2 cellular contexts compared by ENCODE assay signal in the genomic region with DNA sequence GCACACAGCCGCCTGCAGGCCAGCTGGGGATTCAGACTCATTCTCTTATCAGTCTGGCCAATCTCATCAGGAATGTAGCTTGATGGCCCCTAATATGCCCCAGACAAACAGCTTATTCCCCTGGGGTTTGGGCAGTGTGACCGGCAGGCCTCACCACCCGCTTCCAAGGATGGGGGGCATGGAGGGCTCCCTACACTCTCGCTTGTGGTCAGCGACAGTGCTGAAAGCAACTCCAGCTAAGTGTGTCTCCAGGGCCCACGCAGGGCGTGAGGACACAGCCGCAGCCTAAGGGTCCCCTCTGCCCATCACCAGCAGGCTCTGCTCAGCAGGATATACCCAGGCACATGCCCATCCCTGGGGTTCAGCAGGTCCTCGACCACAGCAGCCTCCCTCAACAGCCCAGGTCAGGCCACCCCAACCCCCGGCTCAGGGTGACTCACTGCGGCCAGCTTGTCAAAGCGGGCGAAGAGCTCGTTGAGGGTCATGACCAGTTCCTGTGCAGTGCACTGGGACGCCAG.
A peak's percentile ranks its signal among the peaks of the same experiment; 100 is the strongest.
TF ChIP-seq lines count a peak whose summit lies in the region.

No MANE protein-coding gene starts in this region.

TF ChIP-seq in SK-N-SH, 30 proteins besides CTCF, POLR2A, EP300 and RAD21 (continued from another document):
- TF ChIP-seq, protein P1, sequence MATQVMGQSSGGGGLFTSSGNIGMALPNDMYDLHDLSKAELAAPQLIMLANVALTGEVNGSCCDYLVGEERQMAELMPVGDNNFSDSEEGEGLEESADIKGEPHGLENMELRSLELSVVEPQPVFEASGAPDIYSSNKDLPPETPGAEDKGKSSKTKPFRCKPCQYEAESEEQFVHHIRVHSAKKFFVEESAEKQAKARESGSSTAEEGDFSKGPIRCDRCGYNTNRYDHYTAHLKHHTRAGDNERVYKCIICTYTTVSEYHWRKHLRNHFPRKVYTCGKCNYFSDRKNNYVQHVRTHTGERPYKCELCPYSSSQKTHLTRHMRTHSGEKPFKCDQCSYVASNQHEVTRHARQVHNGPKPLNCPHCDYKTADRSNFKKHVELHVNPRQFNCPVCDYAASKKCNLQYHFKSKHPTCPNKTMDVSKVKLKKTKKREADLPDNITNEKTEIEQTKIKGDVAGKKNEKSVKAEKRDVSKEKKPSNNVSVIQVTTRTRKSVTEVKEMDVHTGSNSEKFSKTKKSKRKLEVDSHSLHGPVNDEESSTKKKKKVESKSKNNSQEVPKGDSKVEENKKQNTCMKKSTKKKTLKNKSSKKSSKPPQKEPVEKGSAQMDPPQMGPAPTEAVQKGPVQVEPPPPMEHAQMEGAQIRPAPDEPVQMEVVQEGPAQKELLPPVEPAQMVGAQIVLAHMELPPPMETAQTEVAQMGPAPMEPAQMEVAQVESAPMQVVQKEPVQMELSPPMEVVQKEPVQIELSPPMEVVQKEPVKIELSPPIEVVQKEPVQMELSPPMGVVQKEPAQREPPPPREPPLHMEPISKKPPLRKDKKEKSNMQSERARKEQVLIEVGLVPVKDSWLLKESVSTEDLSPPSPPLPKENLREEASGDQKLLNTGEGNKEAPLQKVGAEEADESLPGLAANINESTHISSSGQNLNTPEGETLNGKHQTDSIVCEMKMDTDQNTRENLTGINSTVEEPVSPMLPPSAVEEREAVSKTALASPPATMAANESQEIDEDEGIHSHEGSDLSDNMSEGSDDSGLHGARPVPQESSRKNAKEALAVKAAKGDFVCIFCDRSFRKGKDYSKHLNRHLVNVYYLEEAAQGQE (IDR thresholded peaks at IDR 0.05; ENCODE audit: low read depth, low read length): 0 out of 2 replicates have a peak, but pooled peaks have one; percentile 27

TF ChIP-seq in SK-N-SH treated with all-trans-retinoic acid at 6 μM for 48 hours, 23 proteins besides CTCF, POLR2A, EP300 and RAD21 (continued from another document):
- TF ChIP-seq, protein P2, sequence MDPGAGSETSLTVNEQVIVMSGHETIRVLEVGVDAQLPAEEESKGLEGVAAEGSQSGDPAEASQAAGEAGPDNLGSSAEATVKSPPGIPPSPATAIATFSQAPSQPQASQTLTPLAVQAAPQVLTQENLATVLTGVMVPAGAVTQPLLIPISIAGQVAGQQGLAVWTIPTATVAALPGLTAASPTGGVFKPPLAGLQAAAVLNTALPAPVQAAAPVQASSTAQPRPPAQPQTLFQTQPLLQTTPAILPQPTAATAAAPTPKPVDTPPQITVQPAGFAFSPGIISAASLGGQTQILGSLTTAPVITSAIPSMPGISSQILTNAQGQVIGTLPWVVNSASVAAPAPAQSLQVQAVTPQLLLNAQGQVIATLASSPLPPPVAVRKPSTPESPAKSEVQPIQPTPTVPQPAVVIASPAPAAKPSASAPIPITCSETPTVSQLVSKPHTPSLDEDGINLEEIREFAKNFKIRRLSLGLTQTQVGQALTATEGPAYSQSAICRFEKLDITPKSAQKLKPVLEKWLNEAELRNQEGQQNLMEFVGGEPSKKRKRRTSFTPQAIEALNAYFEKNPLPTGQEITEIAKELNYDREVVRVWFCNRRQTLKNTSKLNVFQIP (CRISPR knock-in tag; IDR thresholded peaks at IDR 0.05; ENCODE audit: borderline replicate concordance, low read depth): no peak
- TF ChIP-seq, protein P3, sequence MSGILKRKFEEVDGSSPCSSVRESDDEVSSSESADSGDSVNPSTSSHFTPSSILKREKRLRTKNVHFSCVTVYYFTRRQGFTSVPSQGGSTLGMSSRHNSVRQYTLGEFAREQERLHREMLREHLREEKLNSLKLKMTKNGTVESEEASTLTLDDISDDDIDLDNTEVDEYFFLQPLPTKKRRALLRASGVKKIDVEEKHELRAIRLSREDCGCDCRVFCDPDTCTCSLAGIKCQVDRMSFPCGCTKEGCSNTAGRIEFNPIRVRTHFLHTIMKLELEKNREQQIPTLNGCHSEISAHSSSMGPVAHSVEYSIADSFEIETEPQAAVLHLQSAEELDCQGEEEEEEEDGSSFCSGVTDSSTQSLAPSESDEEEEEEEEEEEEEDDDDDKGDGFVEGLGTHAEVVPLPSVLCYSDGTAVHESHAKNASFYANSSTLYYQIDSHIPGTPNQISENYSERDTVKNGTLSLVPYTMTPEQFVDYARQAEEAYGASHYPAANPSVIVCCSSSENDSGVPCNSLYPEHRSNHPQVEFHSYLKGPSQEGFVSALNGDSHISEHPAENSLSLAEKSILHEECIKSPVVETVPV (CRISPR knock-in tag; IDR thresholded peaks at IDR 0.05): no peak
- TF ChIP-seq SNAI2 (CRISPR knock-in tag; IDR thresholded peaks at IDR 0.05) (no peak), RARB (CRISPR knock-in tag; IDR thresholded peaks at IDR 0.05) (no peak), ESRRG (CRISPR knock-in tag; IDR thresholded peaks at IDR 0.05) (no peak), TOX (CRISPR knock-in tag; IDR thresholded peaks at IDR 0.05; ENCODE audit: borderline replicate concordance) (no peak), PPARA (CRISPR knock-in tag; IDR thresholded peaks at IDR 0.05; ENCODE audit: borderline replicate concordance) (no peak), ZNF565 (CRISPR knock-in tag; conservative IDR thresholded peaks at IDR 0.05; ENCODE audit: low read depth) (no peak), CSDC2 (CRISPR knock-in tag; IDR thresholded peaks at IDR 0.05) (no peak)
- TF ChIP-seq, protein P4, sequence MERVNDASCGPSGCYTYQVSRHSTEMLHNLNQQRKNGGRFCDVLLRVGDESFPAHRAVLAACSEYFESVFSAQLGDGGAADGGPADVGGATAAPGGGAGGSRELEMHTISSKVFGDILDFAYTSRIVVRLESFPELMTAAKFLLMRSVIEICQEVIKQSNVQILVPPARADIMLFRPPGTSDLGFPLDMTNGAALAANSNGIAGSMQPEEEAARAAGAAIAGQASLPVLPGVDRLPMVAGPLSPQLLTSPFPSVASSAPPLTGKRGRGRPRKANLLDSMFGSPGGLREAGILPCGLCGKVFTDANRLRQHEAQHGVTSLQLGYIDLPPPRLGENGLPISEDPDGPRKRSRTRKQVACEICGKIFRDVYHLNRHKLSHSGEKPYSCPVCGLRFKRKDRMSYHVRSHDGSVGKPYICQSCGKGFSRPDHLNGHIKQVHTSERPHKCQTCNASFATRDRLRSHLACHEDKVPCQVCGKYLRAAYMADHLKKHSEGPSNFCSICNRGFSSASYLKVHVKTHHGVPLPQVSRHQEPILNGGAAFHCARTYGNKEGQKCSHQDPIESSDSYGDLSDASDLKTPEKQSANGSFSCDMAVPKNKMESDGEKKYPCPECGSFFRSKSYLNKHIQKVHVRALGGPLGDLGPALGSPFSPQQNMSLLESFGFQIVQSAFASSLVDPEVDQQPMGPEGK (CRISPR knock-in tag; IDR thresholded peaks at IDR 0.05; ENCODE audit: borderline replicate concordance): no peak
